Comparison of ENCODE assay signal across 24 cellular contexts in genomic region chr16:13606804-13607203, GRCh38.
"Had no signal": no experiment of that assay in that cellular context is flagged by ENCODE, and none has a peak within 500 bp of the region (broad histone marks: within the 10 kb centered on the region; RNA-seq: fewer than 3 reads in every experiment).

No MANE protein-coding gene starts in this region.

- H3K9me3 ChIP-seq: SK-N-SH had no signal

- H3K9ac ChIP-seq: SK-N-SH had no signal

- DNase-seq: Karpas-422; KG1; MV-4-11; NCI-H1048; NCI-H1105; NCI-H1417; NCI-H1436 treated with DMSO at 0.1 percent for 48 hours; NCI-H1694; NCI-H187 treated with DMSO at 0.1 percent for 48 hours; NCI-H2029 treated with DMSO at 0.1 percent for 48 hours; NCI-H2171 treated with DMSO at 0.1 percent for 48 hours; NCI-H226; NCI-H446; NCI-H510A; NCI-H524 treated with DMSO at 0.1 percent for 48 hours; NCI-H69; NCI-H774; NK-92 treated with Interleukin-12 subunit alpha and Interleukin-12 subunit beta, amount 100 ng/mL, for 24 hours; PC-3; SHP77; SK-N-SH; SW 1271 had no signal

- ATAC-seq: Panc1, PC-3 had no signal

- H3K27ac ChIP-seq: RWPE1 had no signal

- H3K4me2 ChIP-seq: SK-N-SH had no signal
